ENCODE assay signal across 8 cellular contexts in genomic region chr5:136133416-136134383, GRCh38. TPM values are rescaled to one million over a fixed set of nuclear protein-coding genes. Genes with fewer than 3 reads are reported as not detected.
DNase-seq lines count a peak whose midpoint lies in the region; ATAC-seq, FAIRE-seq and TF ChIP-seq lines count a peak whose summit lies in the region.

No MANE protein-coding gene starts in this region.

- TF ChIP-seq CTCF in left ventricle myocardium inferior (IDR thresholded peaks at IDR 0.05; ENCODE audit: borderline replicate concordance) (no peak), pancreas (IDR thresholded peaks at IDR 0.05) (no peak)

- ATAC-seq in HG02840 (IDR thresholded peaks at IDR 0.05; ENCODE audit: low FRiP score, unreplicated experiment) (peak; percentile 17), pancreas (peak; percentile 10 to 65 (median 38)), GM19463 (IDR thresholded peaks at IDR 0.05; ENCODE audit: unreplicated experiment) (no peak)

- H3K9me3 ChIP-seq in left ventricle myocardium inferior (replicated peaks) (no peaks in the 10 kb centered on the region), pancreas (no peaks in the 10 kb centered on the region)

- 1% methylated on average over 25 of the region's 25 CpGs for WGBS in pancreas, 2 donors

- peak overlapping the region; percentile 94 for H3K4me3 ChIP-seq in left ventricle myocardium inferior
- peak overlapping the region; percentile 71 to 90 (median 84) for H3K4me3 ChIP-seq in pancreas

- H3K27ac ChIP-seq in angular gyrus (ENCODE audit: low read depth, low read length), result peak overlapping the region; percentile 85
- peak overlapping the region; percentile 99 for H3K27ac ChIP-seq in left ventricle myocardium inferior (replicated peaks)
- H3K27ac ChIP-seq in pancreas, result peak overlapping the region; percentile 91 to 98 (median 93)

- intact Hi-C loops in left ventricle myocardium inferior (cut with micrococcal nuclease) (no loop called here), pancreas (cut with DNase I) (loop anchor here in 1 of 3 donors (10.0 kb wide), 1 partner anchor 59 kb away; no protein-coding TSS in a partner anchor)

- peaks cover 74% of the 10 kb centered on the region for H3K4me1 ChIP-seq in left ventricle myocardium inferior
- peaks cover 11 to 21% (median 19%) of the 10 kb centered on the region in 3 donors for H3K4me1 ChIP-seq in pancreas

- H3K27me3 ChIP-seq in left ventricle myocardium inferior (ENCODE audit: low read depth) (no peaks in the 10 kb centered on the region), pancreas (no peaks in the 10 kb centered on the region)

- FAIRE-seq in pancreas (lab: Jason Lieb, UNC), result no peak

- peak; percentile 2 for DNase-seq in activated CD4-positive, alpha-beta T cell treated with anti-CD3 and anti-CD28 coated beads, Interleukin-2, amount 50 U/mL, for 1 hour
- DNase-seq in activated CD4-positive, alpha-beta T cell treated with anti-CD3 and anti-CD28 coated beads for 1 hour, result no peak
- DNase-seq in NCI-H524 treated with DMSO at 0.1 percent for 48 hours (lab: John Stamatoyannopoulos, UW), result peak; percentile 52
- DNase-seq in left ventricle myocardium inferior, result peak; percentile 37
- peak in 4 of 6 donors; percentile 21 to 39 (median 30) for DNase-seq in pancreas

- H3K36me3 ChIP-seq in left ventricle myocardium inferior (no peaks in the 10 kb centered on the region), pancreas (no peaks in the 10 kb centered on the region)

RNA-seq across cellular contexts. Expression of gene SMAD5, which starts 1.1 kb away (rescaled TPM):
- total RNA-seq in left ventricle myocardium inferior (34.8 TPM), pancreas (10 to 100 TPM; 18.5 to 46.1 (median 23.4) TPM)
- polyA plus RNA-seq in pancreas, result 1 to 10 TPM; 4.3 to 8.8 TPM

RNA-seq across cellular contexts. Expression of gene SMIM32, which starts 59.3 kb away (rescaled TPM):
- total RNA-seq in left ventricle myocardium inferior, result not detected
- under 1 TPM in 5 of 6 donors, not detected in 1; 0.12 to 0.46 (median 0.32) TPM for total RNA-seq in pancreas
- polyA plus RNA-seq in pancreas, result 1 to 10 TPM; 1.7 to 4.2 TPM
